ENCODE assay signal across 25 cellular contexts in genomic region chr5:42668254-42668653, GRCh38.
"Had no signal": no experiment of that assay in that cellular context is flagged by ENCODE, and none has a peak within 500 bp of the region (broad histone marks: within the 10 kb centered on the region; RNA-seq: fewer than 3 reads in every experiment).

No MANE protein-coding gene starts in this region.

- H3K9ac ChIP-seq: neural progenitor cell, parathyroid adenoma had no signal

- H3K4me1 ChIP-seq: left ventricle myocardium inferior, neural progenitor cell, parathyroid adenoma, right atrium auricular region, right lobe of liver, stomach, suprapubic skin, tibial nerve, uterus had no signal

- ATAC-seq: natural killer cell; right lobe of liver; stimulated activated naive B cell treated with anti-CD40 and anti-IgM and Interleukin-4, amounts not matched to agents 10 μg/mL and 1 μg/mL and 100 μg/mL, for 72 hours; stimulated activated naive CD8-positive, alpha-beta T cell treated with anti-CD3 and anti-CD28 coated beads, Interleukin-15, Interleukin-2, amounts not matched to agents 100 U/mL and 50 U/mL, for 24 hours had no signal

- H3K27me3 ChIP-seq: neural progenitor cell, neutrophil, right atrium auricular region, right lobe of liver, stomach, suprapubic skin, tibial nerve, uterus had no signal

- H2AFZ ChIP-seq: neural progenitor cell, parathyroid adenoma had no signal

- H3K79me2 ChIP-seq: parathyroid adenoma had no signal

- DNase-seq: hypothalamus; immature natural killer cell; kidney; left ventricle myocardium inferior; mesendoderm; naive B cell; natural killer cell; nephron progenitor cell; occipital lobe; right lobe of liver; stimulated activated CD4-positive, alpha-beta T cell treated with anti-CD3 and anti-CD28 coated beads, Interleukin-2, amount 100 ng/mL, for 24 hours; stimulated activated CD4-positive, alpha-beta T cell treated with anti-CD3 and anti-CD28 coated beads, Interleukin-4, amount 100 ng/mL, for 1 hour; stimulated activated naive B cell treated with anti-CD40 and anti-IgM and Interleukin-4, amounts not matched to agents 10 μg/mL and 1 μg/mL and 100 μg/mL, for 72 hours; stimulated activated naive CD8-positive, alpha-beta T cell treated with anti-CD3 and anti-CD28 coated beads, Interleukin-15, Interleukin-2, amounts not matched to agents 100 U/mL and 50 U/mL, for 24 hours; stomach; uterus had no signal

- H3K9me3 ChIP-seq: neutrophil, right lobe of liver, uterus had no signal

- H3K4me2 ChIP-seq: neural progenitor cell, smooth muscle cell had no signal

- H3K36me3 ChIP-seq: left ventricle myocardium inferior, neural progenitor cell, neutrophil, right atrium auricular region, right lobe of liver, stomach, suprapubic skin, thoracic aorta, tibial nerve, uterus had no signal

- H3K4me3 ChIP-seq: left ventricle myocardium inferior, lung, neural progenitor cell, right atrium auricular region, right lobe of liver, smooth muscle cell, stomach, suprapubic skin, thoracic aorta, tibial nerve, uterus had no signal

- H3K27ac ChIP-seq: left ventricle myocardium inferior, neural progenitor cell, neutrophil, parathyroid adenoma, right atrium auricular region, right lobe of liver, stomach, suprapubic skin, thoracic aorta, tibial nerve, uterus had no signal
